9 cellular contexts compared by ENCODE assay signal in the genomic region with DNA sequence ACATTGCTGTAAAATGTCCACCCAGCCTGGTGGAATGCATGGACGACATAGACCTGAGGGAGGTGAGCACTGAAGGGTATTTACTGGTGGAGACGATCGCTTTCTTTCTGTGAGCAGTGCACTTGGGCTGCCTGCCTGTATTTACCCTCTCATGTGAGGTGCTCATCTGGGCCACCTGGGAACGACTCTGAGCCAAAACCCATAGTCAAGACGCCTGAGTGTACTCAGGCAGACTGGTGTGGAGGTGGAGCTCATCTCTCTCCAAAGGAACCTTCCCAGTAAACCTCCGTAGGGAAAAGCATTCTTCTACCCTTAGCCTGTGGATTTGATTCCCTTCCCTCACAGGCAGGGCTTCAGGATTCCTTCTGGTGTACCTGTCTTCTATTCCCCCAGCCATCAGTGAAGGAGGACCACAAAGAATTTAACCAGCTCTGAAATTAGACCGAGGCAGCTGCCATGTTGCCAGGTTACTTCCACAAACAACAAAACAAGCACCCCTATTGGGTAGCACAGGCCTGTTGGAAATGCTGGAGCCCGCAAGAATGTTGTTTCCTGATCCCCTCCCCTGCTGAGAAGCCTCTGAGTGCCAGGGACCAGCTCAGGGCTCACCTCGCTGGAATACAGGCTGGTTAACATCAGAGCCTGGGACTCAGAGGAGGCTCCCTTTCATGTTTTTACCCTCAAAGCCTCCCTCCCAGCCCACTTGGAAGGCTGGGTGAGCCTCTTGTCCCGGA. TPM values are rescaled to one million over a fixed set of nuclear protein-coding genes. Genes with fewer than 3 reads are reported as not detected.
A peak's percentile ranks its signal among the peaks of the same experiment; 100 is the strongest.
DNase-seq lines count a peak whose midpoint lies in the region; ATAC-seq and TF ChIP-seq lines count a peak whose summit lies in the region.
"Had no signal": no experiment of that assay in that cellular context is flagged by ENCODE, and none has a peak within 500 bp of the region (broad histone marks: within the 10 kb centered on the region; RNA-seq: fewer than 3 reads in every experiment).

No MANE protein-coding gene starts in this region.

- H3K27me3 Mint-ChIP-seq in neural progenitor cell (ENCODE audit: insufficient read depth, low read depth) (peaks cover 4% of the 10 kb centered on the region), T-helper 17 cell (peaks cover 42% of the 10 kb centered on the region)

- H3K4me3 Mint-ChIP-seq in neural progenitor cell: no peak overlapping the region
- no peak overlapping the region for H3K4me3 Mint-ChIP-seq in T-helper 17 cell

- TF ChIP-seq CTCF in foreskin keratinocyte (conservative IDR thresholded peaks at IDR 0.05) (no peak), neural progenitor cell (IDR thresholded peaks at IDR 0.05) (no peak)

- H3K27ac Mint-ChIP-seq in neural progenitor cell (peak overlapping the region; percentile 76), T-helper 17 cell (no peak overlapping the region)

- no peaks in the 10 kb centered on the region for H3K27me3 ChIP-seq in foreskin keratinocyte
- no peaks in the 10 kb centered on the region for H3K27me3 ChIP-seq in neural progenitor cell

- no peak overlapping the region for H3K9ac ChIP-seq in neural progenitor cell

- no peaks in the 10 kb centered on the region for H4K20me1 ChIP-seq in neural progenitor cell (ENCODE audit: low read depth)

- H3K4me2 ChIP-seq in neural progenitor cell: peak overlapping the region; percentile 33

- ATAC-seq in foreskin keratinocyte (peak; percentile 51), T-helper 17 cell (no peak), HG03571 (IDR thresholded peaks at IDR 0.05; ENCODE audit: unreplicated experiment) (no peak)

- peak overlapping the region; percentile 89 for H2AFZ ChIP-seq in neural progenitor cell (replicated peaks)

- no peak overlapping the region for H3K27ac ChIP-seq in foreskin keratinocyte
- no peak overlapping the region for H3K27ac ChIP-seq in neural progenitor cell

- H3K4me1 ChIP-seq in foreskin keratinocyte (peaks cover 21% of the 10 kb centered on the region), neural progenitor cell (peaks cover 32% of the 10 kb centered on the region)

- DNase-seq in ELF-1 (ENCODE audit: low read depth, low spot score) (peak; percentile 91), NCI-H2196 treated with DMSO at 0.1 percent for 48 hours (lab: John Stamatoyannopoulos, UW; ENCODE audit: unreplicated experiment) (peak; percentile 89), foreskin keratinocyte (peak in 1 of 2 donors; percentile 36), neural progenitor cell (ENCODE audit: low spot score) (peak; percentile 85), activated gamma-delta T cell (lab: John Stamatoyannopoulos, UW) (no peak), T-helper 17 cell (no peak), NCI-H526 (lab: John Stamatoyannopoulos, UW) (no peak)
- DNase-seq: DND-41 had no signal

- no peak overlapping the region for H3K4me3 ChIP-seq in neural progenitor cell

- H3K36me3 Mint-ChIP-seq in neural progenitor cell (peaks cover 7% of the 10 kb centered on the region), T-helper 17 cell (ENCODE audit: low read depth) (peaks cover 3% of the 10 kb centered on the region)

- no peaks in the 10 kb centered on the region for H3K36me3 ChIP-seq in neural progenitor cell

- H3F3A ChIP-seq in neural progenitor cell (ENCODE audit: low read depth): peaks cover 19% of the 10 kb centered on the region

- H3K9me3 Mint-ChIP-seq in neural progenitor cell: peaks cover 1% of the 10 kb centered on the region

- H3K79me2 ChIP-seq in neural progenitor cell (ENCODE audit: low read depth): no peaks in the 10 kb centered on the region

- H3K9me3 ChIP-seq in neural progenitor cell (ENCODE audit: low read depth): no peaks in the 10 kb centered on the region
- no peaks in the 10 kb centered on the region for H3K9me3 ChIP-seq in T-helper 17 cell (ENCODE audit: control insufficient read depth, low read length, poor library complexity, severe bottlenecking)

- peaks cover 38% of the 10 kb centered on the region for H3K4me1 Mint-ChIP-seq in neural progenitor cell
- H3K4me1 Mint-ChIP-seq in T-helper 17 cell: no peaks in the 10 kb centered on the region

RNA-seq across cellular contexts. Expression of gene TXNDC2, which starts 47.5 kb away (rescaled TPM):
- total RNA-seq in foreskin keratinocyte: not detected in 2 replicates
- 0.02 TPM in 1 of 2 replicates, not detected in the other for polyA plus RNA-seq in foreskin keratinocyte
- total RNA-seq in neural progenitor cell (ENCODE audit: low replicate concordance): not detected in 2 replicates
- not detected for total RNA-seq in T-helper 17 cell

Comparison
In these comparisons a context has a peak if more than half of its experiments do, and no peak if none do; other contexts are left out.
1. DNase-seq: peak in ELF-1 (single experiment), NCI-H2196 treated with DMSO at 0.1 percent for 48 hours (single experiment) and neural progenitor cell (single experiment); none in activated gamma-delta T cell (single experiment), T-helper 17 cell (0 of 3) and NCI-H526 (0 of 2).